ENCODE assay signal across 19 cellular contexts in genomic region chr1:2836333-2836970, GRCh38. TPM values are rescaled to one million over a fixed set of nuclear protein-coding genes. Genes with fewer than 3 reads are reported as not detected.
A peak's percentile ranks its signal among the peaks of the same experiment; 100 is the strongest.
DNase-seq lines count a peak whose midpoint lies in the region; ATAC-seq and TF ChIP-seq lines count a peak whose summit lies in the region.
"Had no signal": no experiment of that assay in that cellular context is flagged by ENCODE, and none has a peak within 500 bp of the region (broad histone marks: within the 10 kb centered on the region; RNA-seq: fewer than 3 reads in every experiment).

No MANE protein-coding gene starts in this region.

- no peak overlapping the region for H2BK12ac ChIP-seq in neuronal stem cell (ENCODE audit: low read length)

- no peak overlapping the region for H3K14ac ChIP-seq in neuronal stem cell (ENCODE audit: low read length)

- H3K18ac ChIP-seq in neuronal stem cell (ENCODE audit: low read length), result peak overlapping the region; percentile 15

- peaks cover 0 to 18% of the 10 kb centered on the region in 2 donors for H3K9me3 ChIP-seq in neuronal stem cell (replicated peaks in 1 of 2; ENCODE audit: control insufficient read depth in 2 of 2, insufficient read depth in 1 of 2, low read depth in 1 of 2, low read length in 2 of 2)
- H3K9me3 ChIP-seq in aorta (ENCODE audit: control insufficient read depth, low read length), result no peaks in the 10 kb centered on the region
- H3K9me3 ChIP-seq: HAP-1 had no signal

- H3K27ac ChIP-seq in neuronal stem cell (replicated peaks; ENCODE audit: low read length) (no peak overlapping the region), aorta (ENCODE audit: low read depth in 1 of 2, low read length in 2 of 2) (no peak overlapping the region)

- H3K27ac Mint-ChIP-seq in natural killer cell treated with Interleukin-12 subunit alpha and Interleukin-12 subunit beta and Interleukin-15 and Interleukin-18, amount 100 ng/mL, for 72 hours, result no peak overlapping the region
- no peak overlapping the region for H3K27ac Mint-ChIP-seq in natural killer cell
- H3K27ac Mint-ChIP-seq in chondrocyte (ENCODE audit: unreplicated experiment), result no peak overlapping the region
- no peak overlapping the region for H3K27ac Mint-ChIP-seq in activated T-cell treated with anti-CD3 and anti-CD28 coated beads, Interleukin-2, amount 50 U/mL, for 24 hours
- H3K27ac Mint-ChIP-seq: HFFc6 had no signal

- no peak overlapping the region for H2BK120ac ChIP-seq in neuronal stem cell (ENCODE audit: low read depth, low read length)

- no peak for TF ChIP-seq CTCF in natural killer cell (IDR thresholded peaks at IDR 0.05)
- TF ChIP-seq CTCF in chondrocyte (IDR thresholded peaks at IDR 0.05), result no peak

- no peak overlapping the region for H2AFZ ChIP-seq in neuronal stem cell (ENCODE audit: low read length)

- intact Hi-C loops in natural killer cell (cut with micrococcal nuclease), result no loop called here
- intact Hi-C loops in aorta (cut with DNase I), result no loop called here

- H3K9me3 Mint-ChIP-seq in natural killer cell treated with Interleukin-12 subunit alpha and Interleukin-12 subunit beta and Interleukin-15 and Interleukin-18, amount 100 ng/mL, for 72 hours, result no peaks in the 10 kb centered on the region
- no peaks in the 10 kb centered on the region for H3K9me3 Mint-ChIP-seq in natural killer cell
- peaks cover 32% of the 10 kb centered on the region for H3K9me3 Mint-ChIP-seq in chondrocyte (ENCODE audit: low read depth)
- H3K9me3 Mint-ChIP-seq in activated T-cell treated with anti-CD3 and anti-CD28 coated beads, Interleukin-2, amount 50 U/mL, for 24 hours, result no peaks in the 10 kb centered on the region
- H3K9me3 Mint-ChIP-seq: CD4-positive, alpha-beta memory T cell had no signal

- no peak overlapping the region for H3K9ac ChIP-seq in neuronal stem cell (ENCODE audit: low read depth, low read length, poor library complexity)

- H3K4me2 ChIP-seq in neuronal stem cell (ENCODE audit: insufficient read depth, low read length, poor library complexity, severe bottlenecking), result no peak overlapping the region

- WGBS in neuronal stem cell (ENCODE audit: extremely low coverage in 2 of 2, insufficient read length in 2 of 2, insufficient replicate concordance in 1 of 2), 2 donors, result no CpG with 5 or more reads among the region's 20 CpGs
- 93% methylated on average over 20 of the region's 20 CpGs for WGBS in aorta, 2 donors

- H3K27me3 Mint-ChIP-seq in natural killer cell treated with Interleukin-12 subunit alpha and Interleukin-12 subunit beta and Interleukin-15 and Interleukin-18, amount 100 ng/mL, for 72 hours, result no peaks in the 10 kb centered on the region
- H3K27me3 Mint-ChIP-seq in natural killer cell (ENCODE audit: low read depth in 2 of 2) (no peaks in the 10 kb centered on the region), chondrocyte (ENCODE audit: low read depth) (no peaks in the 10 kb centered on the region)
- no peaks in the 10 kb centered on the region for H3K27me3 Mint-ChIP-seq in activated T-cell treated with anti-CD3 and anti-CD28 coated beads, Interleukin-2, amount 50 U/mL, for 24 hours
- H3K27me3 Mint-ChIP-seq: CD4-positive, alpha-beta memory T cell had no signal

- H2AK5ac ChIP-seq in neuronal stem cell (ENCODE audit: low read depth, low read length), result no peak overlapping the region

- H3K4me1 ChIP-seq in neuronal stem cell (ENCODE audit: control insufficient read depth in 2 of 2, insufficient read depth in 1 of 2, low read depth in 1 of 2, low read length in 2 of 2), result no peaks in the 10 kb centered on the region
- no peaks in the 10 kb centered on the region for H3K4me1 ChIP-seq in aorta (ENCODE audit: control insufficient read depth in 1 of 2, insufficient read depth in 2 of 2, low read length in 2 of 2)
- H3K4me1 ChIP-seq: HAP-1 had no signal

- H3K4ac ChIP-seq in neuronal stem cell (ENCODE audit: low read length), result no peak overlapping the region

- no peak overlapping the region for H2BK15ac ChIP-seq in neuronal stem cell (ENCODE audit: low read length)

- H3K79me1 ChIP-seq in neuronal stem cell (ENCODE audit: low read depth, low read length), result peaks cover 2% of the 10 kb centered on the region

- no peak overlapping the region for H3K23ac ChIP-seq in neuronal stem cell (ENCODE audit: low read depth, low read length, poor library complexity)

- peaks cover 18 to 19% of the 10 kb centered on the region in 2 donors for H3K4me1 Mint-ChIP-seq in natural killer cell treated with Interleukin-12 subunit alpha and Interleukin-12 subunit beta and Interleukin-15 and Interleukin-18, amount 100 ng/mL, for 72 hours (ENCODE audit: low read depth in 2 of 2)
- H3K4me1 Mint-ChIP-seq in natural killer cell (peaks cover 20 to 21% of the 10 kb centered on the region in 2 donors), chondrocyte (ENCODE audit: low read depth) (no peaks in the 10 kb centered on the region)
- peaks cover 22% of the 10 kb centered on the region for H3K4me1 Mint-ChIP-seq in activated T-cell treated with anti-CD3 and anti-CD28 coated beads, Interleukin-2, amount 50 U/mL, for 24 hours (ENCODE audit: low read depth)

- no peak overlapping the region for H4K91ac ChIP-seq in neuronal stem cell (ENCODE audit: low read depth, low read length, poor library complexity)

- H3K27me3 ChIP-seq in neuronal stem cell (ENCODE audit: control insufficient read depth in 3 of 3, insufficient read depth in 3 of 3, low read depth in 1 of 3, low read length in 3 of 3) (peaks cover 0 to 45% (median 2%) of the 10 kb centered on the region in 3 experiments), aorta (ENCODE audit: control insufficient read depth in 1 of 2, insufficient read depth in 2 of 2, low read length in 1 of 2) (no peaks in the 10 kb centered on the region)

- no peak overlapping the region for H2BK5ac ChIP-seq in neuronal stem cell (ENCODE audit: low read length)

- H4K8ac ChIP-seq in neuronal stem cell (ENCODE audit: low read depth, low read length), result no peak overlapping the region

- no peak overlapping the region for H3K4me3 Mint-ChIP-seq in natural killer cell treated with Interleukin-12 subunit alpha and Interleukin-12 subunit beta and Interleukin-15 and Interleukin-18, amount 100 ng/mL, for 72 hours
- H3K4me3 Mint-ChIP-seq in natural killer cell, result no peak overlapping the region
- no peak overlapping the region for H3K4me3 Mint-ChIP-seq in chondrocyte (ENCODE audit: unreplicated experiment)
- H3K4me3 Mint-ChIP-seq in activated T-cell treated with anti-CD3 and anti-CD28 coated beads, Interleukin-2, amount 50 U/mL, for 24 hours, result no peak overlapping the region
- H3K4me3 Mint-ChIP-seq: CD4-positive, alpha-beta memory T cell; HFFc6 had no signal

- H3K36me3 ChIP-seq in neuronal stem cell (replicated peaks in 1 of 2; ENCODE audit: control insufficient read depth in 2 of 2, insufficient read depth in 2 of 2, low read length in 2 of 2) (no peaks in the 10 kb centered on the region), aorta (ENCODE audit: control insufficient read depth in 1 of 2, insufficient read depth in 2 of 2, low read length in 1 of 2) (no peaks in the 10 kb centered on the region)
- H3K36me3 ChIP-seq: HAP-1 had no signal

- peak; percentile 52 for DNase-seq in natural killer cell treated with Interleukin-12 subunit alpha and Interleukin-12 subunit beta and Interleukin-15 and Interleukin-18, amount 100 ng/mL, for 72 hours (ENCODE audit: low spot score)
- no peak for DNase-seq in natural killer cell
- DNase-seq in chondrocyte (ENCODE audit: low spot score), result peak; percentile 57
- DNase-seq in neuronal stem cell (ENCODE audit: low spot score), result no peak
- peak; percentile 12 to 59 for DNase-seq in aorta
- no peak for DNase-seq in activated T-cell treated with anti-CD3 and anti-CD28 coated beads, Interleukin-2, amount 50 U/mL, for 24 hours
- DNase-seq: C1 segment of cervical spinal cord; Calu3; CD4-positive, alpha-beta memory T cell; COR-L47; DMS53; DMS79 treated with DMSO at 0.1 percent for 48 hours; GOT3; HFFc6 had no signal

- H3K36me3 Mint-ChIP-seq in natural killer cell treated with Interleukin-12 subunit alpha and Interleukin-12 subunit beta and Interleukin-15 and Interleukin-18, amount 100 ng/mL, for 72 hours, result no peaks in the 10 kb centered on the region
- H3K36me3 Mint-ChIP-seq in natural killer cell (no peaks in the 10 kb centered on the region), chondrocyte (ENCODE audit: low read depth) (no peaks in the 10 kb centered on the region)
- no peaks in the 10 kb centered on the region for H3K36me3 Mint-ChIP-seq in activated T-cell treated with anti-CD3 and anti-CD28 coated beads, Interleukin-2, amount 50 U/mL, for 24 hours (ENCODE audit: low read depth)
- H3K36me3 Mint-ChIP-seq: CD4-positive, alpha-beta memory T cell had no signal

- no peak overlapping the region for H3K4me3 ChIP-seq in neuronal stem cell (ENCODE audit: low read length in 2 of 2)
- H3K4me3 ChIP-seq in aorta (ENCODE audit: low read length in 2 of 2), result no peak overlapping the region
- H3K4me3 ChIP-seq: HAP-1 had no signal

- ATAC-seq in natural killer cell treated with Interleukin-12 subunit alpha and Interleukin-12 subunit beta and Interleukin-15 and Interleukin-18, amount 100 ng/mL, for 72 hours, result no peak
- ATAC-seq in natural killer cell (no peak), aorta (ENCODE audit: low FRiP score) (no peak), GM18909 (IDR thresholded peaks at IDR 0.05; ENCODE audit: poor library complexity, unreplicated experiment) (no peak), GM18502 (IDR thresholded peaks at IDR 0.05; ENCODE audit: poor library complexity, unreplicated experiment) (no peak)

RNA-seq across cellular contexts. Expression of gene TTC34, which starts 35.0 kb away (rescaled TPM):
- under 1 TPM; 0.40 to 0.56 TPM for total RNA-seq in natural killer cell treated with Interleukin-12 subunit alpha and Interleukin-12 subunit beta and Interleukin-15 and Interleukin-18, amount 100 ng/mL, for 72 hours
- total RNA-seq in natural killer cell (1 to 10 TPM in 2 of 3 donors, under 1 TPM in 1; 0.80 to 1.4 (median 1.2) TPM), chondrocyte (0.60 to 1.8 TPM (median 0.67 TPM) in 3 replicates), aorta (1 to 10 TPM in 1 of 2 donors, under 1 TPM in 1; 0.55 to 1.3 TPM)
- polyA plus RNA-seq in neuronal stem cell (2013, experiment 1 of 2), result 0.39 TPM
- 0.35 TPM for polyA plus RNA-seq in neuronal stem cell (2013, experiment 2 of 2)
- under 1 TPM in 1 of 2 donors, not detected in 1; 0.95 TPM for polyA plus RNA-seq in aorta
- total RNA-seq: A172, Daoy had no signal

Comparison
In these comparisons a context has a peak if more than half of its experiments do, and no peak if none do; other contexts are left out.
1. DNase-seq: peak in natural killer cell treated with Interleukin-12 subunit alpha and Interleukin-12 subunit beta and Interleukin-15 and Interleukin-18, amount 100 ng/mL, for 72 hours (single experiment), chondrocyte (single experiment) and aorta (2 of 2); none in natural killer cell (single experiment), neuronal stem cell (single experiment) and activated T-cell treated with anti-CD3 and anti-CD28 coated beads, Interleukin-2, amount 50 U/mL, for 24 hours (single experiment).